In the genomic region with DNA sequence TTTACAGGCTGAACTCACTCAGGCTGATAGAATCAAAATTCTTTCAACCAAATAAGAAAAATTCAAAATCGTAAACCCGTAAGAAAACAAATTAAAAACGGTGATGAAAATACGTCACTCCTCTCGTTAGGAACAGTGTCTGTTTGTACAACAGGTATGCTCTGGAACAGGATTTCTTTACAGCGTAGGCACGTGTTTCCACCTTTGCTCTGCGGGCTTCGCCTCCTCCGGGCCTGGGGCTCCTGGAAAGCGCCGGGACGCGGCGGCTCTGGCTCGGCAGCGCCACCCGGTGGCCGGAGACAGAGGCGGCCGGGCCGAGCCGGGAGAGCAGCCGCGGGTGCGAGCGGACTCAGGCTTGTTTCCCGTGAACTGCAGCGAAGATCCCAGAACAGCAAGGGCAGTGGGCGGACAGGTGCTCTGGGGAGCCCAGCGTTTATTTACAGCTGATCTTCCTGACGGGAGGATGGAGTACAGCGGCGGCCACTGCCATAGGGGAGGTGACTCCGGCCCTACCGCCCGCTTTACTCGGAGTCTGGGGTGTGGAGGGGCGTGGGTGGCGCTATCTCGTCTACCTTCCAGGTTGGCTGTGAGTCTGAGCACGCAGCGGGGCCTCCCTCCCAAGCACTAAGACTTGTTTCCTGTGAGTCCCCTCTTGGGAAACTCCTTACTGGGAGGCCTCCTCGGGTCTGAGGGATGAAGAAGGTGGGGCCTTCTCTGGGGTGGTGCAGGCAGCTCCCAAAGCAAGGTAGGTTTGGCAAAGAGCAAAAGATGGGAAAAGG, we compare ENCODE assay signal across 1 cellular context.
TF ChIP-seq lines count a peak whose summit lies in the region.

No MANE protein-coding gene starts in this region.

TF ChIP-seq in HepG2, 621 proteins besides CTCF, POLR2A, EP300 and RAD21 (continued from another document and continues in another):
- TF ChIP-seq, protein P1, sequence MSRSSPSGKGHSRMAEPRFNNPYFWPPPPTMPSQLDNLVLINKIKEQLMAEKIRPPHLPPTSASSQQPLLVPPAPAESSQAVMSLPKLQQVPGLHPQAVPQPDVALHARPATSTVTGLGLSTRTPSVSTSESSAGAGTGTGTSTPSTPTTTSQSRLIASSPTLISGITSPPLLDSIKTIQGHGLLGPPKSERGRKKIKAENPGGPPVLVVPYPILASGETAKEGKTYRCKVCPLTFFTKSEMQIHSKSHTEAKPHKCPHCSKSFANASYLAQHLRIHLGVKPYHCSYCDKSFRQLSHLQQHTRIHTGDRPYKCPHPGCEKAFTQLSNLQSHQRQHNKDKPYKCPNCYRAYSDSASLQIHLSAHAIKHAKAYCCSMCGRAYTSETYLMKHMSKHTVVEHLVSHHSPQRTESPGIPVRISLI (CRISPR knock-in tag; IDR thresholded peaks at IDR 0.05; ENCODE audit: borderline replicate concordance): no peak; the same call in 1 of the 2 replicates
- TF ChIP-seq DMAP1 (CRISPR knock-in tag; IDR thresholded peaks at IDR 0.05) (no peak), PAF1 (CRISPR knock-in tag; IDR thresholded peaks at IDR 0.05) (no peak), BRD4 (CRISPR knock-in tag; IDR thresholded peaks at IDR 0.05) (no peak), SRSF4 (IDR thresholded peaks at IDR 0.05; ENCODE audit: low read depth, low read length, poor library complexity, severe bottlenecking) (no peak), KLF12 (CRISPR knock-in tag; IDR thresholded peaks at IDR 0.05; ENCODE audit: borderline replicate concordance) (peak; percentile 64), ZFP36L1 (CRISPR knock-in tag; IDR thresholded peaks at IDR 0.05) (no peak), ZNF567 (CRISPR knock-in tag; IDR thresholded peaks at IDR 0.05; ENCODE audit: borderline replicate concordance) (peak; percentile 84; the same call in 1 of the 2 replicates), FIP1L1 (IDR thresholded peaks at IDR 0.05; ENCODE audit: borderline replicate concordance, insufficient read depth, low read depth, low read length) (no peak), ELF4 (CRISPR knock-in tag; IDR thresholded peaks at IDR 0.05; ENCODE audit: borderline replicate concordance) (0 out of 2 replicates have a peak, but pooled peaks have one; percentile 25), ZNF549 (CRISPR knock-in tag; IDR thresholded peaks at IDR 0.05) (no peak; the same call in 1 of the 2 replicates), ARNTL (CRISPR knock-in tag; IDR thresholded peaks at IDR 0.05) (no peak; the same call in none of the 2 replicates), ZNF709 (CRISPR knock-in tag; IDR thresholded peaks at IDR 0.05) (no peak), MAZ (IDR thresholded peaks at IDR 0.05; ENCODE audit: borderline replicate concordance, low read depth, low read length) (no peak), MAZ (CRISPR knock-in tag; IDR thresholded peaks at IDR 0.05; ENCODE audit: low read depth) (peak; percentile 83), TRIM24 (CRISPR knock-in tag; IDR thresholded peaks at IDR 0.05) (no peak), ZNF772 (CRISPR knock-in tag; IDR thresholded peaks at IDR 0.05) (peak; percentile 92), ZNF333 (CRISPR knock-in tag; IDR thresholded peaks at IDR 0.05; ENCODE audit: borderline replicate concordance) (no peak), ISL2 (CRISPR knock-in tag; IDR thresholded peaks at IDR 0.05) (peak; percentile 70), PHF20 (CRISPR knock-in tag; IDR thresholded peaks at IDR 0.05) (no peak; the same call in 1 of the 2 replicates), ZNF792 (CRISPR knock-in tag; IDR thresholded peaks at IDR 0.05) (no peak), ZZZ3 (CRISPR knock-in tag; IDR thresholded peaks at IDR 0.05; ENCODE audit: borderline replicate concordance) (no peak; the same call in 1 of the 2 replicates), ZNF841 (CRISPR knock-in tag; IDR thresholded peaks at IDR 0.05; ENCODE audit: borderline replicate concordance) (no peak), CEBPG (CRISPR knock-in tag; IDR thresholded peaks at IDR 0.05) (no peak), PAWR (CRISPR knock-in tag; IDR thresholded peaks at IDR 0.05; ENCODE audit: borderline replicate concordance) (no peak), YY1 (IDR thresholded peaks at IDR 0.05; ENCODE audit: insufficient read depth, insufficient replicate concordance, low read depth, low read length) (peak; percentile 72)
- TF ChIP-seq, protein P2, sequence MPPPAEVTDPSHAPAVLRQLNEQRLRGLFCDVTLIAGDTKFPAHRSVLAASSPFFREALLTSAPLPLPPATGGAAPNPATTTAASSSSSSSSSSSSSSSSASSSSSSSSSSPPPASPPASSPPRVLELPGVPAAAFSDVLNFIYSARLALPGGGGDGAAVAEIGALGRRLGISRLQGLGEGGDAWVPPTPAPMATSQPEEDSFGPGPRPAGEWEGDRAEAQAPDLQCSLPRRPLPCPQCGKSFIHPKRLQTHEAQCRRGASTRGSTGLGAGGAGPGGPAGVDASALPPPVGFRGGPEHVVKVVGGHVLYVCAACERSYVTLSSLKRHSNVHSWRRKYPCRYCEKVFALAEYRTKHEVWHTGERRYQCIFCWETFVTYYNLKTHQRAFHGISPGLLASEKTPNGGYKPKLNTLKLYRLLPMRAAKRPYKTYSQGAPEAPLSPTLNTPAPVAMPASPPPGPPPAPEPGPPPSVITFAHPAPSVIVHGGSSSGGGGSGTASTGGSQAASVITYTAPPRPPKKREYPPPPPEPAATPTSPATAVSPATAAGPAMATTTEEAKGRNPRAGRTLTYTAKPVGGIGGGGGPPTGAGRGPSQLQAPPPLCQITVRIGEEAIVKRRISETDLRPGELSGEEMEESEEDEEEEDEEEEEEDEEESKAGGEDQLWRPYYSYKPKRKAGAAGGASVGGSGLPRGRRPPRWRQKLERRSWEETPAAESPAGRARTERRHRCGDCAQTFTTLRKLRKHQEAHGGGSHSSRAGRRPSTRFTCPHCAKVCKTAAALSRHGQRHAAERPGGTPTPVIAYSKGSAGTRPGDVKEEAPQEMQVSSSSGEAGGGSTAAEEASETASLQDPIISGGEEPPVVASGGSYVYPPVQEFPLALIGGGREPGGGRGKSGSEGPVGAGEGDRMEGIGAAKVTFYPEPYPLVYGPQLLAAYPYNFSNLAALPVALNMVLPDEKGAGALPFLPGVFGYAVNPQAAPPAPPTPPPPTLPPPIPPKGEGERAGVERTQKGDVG (CRISPR knock-in tag; IDR thresholded peaks at IDR 0.05; ENCODE audit: borderline replicate concordance): no peak
- TF ChIP-seq, protein P3, sequence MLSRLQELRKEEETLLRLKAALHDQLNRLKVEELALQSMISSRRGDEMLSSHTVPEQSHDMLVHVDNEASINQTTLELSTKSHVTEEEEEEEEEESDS (CRISPR knock-in tag; IDR thresholded peaks at IDR 0.05; ENCODE audit: borderline replicate concordance): peak; percentile 52; the same call in 1 of the 2 replicates
- TF ChIP-seq, protein P4, sequence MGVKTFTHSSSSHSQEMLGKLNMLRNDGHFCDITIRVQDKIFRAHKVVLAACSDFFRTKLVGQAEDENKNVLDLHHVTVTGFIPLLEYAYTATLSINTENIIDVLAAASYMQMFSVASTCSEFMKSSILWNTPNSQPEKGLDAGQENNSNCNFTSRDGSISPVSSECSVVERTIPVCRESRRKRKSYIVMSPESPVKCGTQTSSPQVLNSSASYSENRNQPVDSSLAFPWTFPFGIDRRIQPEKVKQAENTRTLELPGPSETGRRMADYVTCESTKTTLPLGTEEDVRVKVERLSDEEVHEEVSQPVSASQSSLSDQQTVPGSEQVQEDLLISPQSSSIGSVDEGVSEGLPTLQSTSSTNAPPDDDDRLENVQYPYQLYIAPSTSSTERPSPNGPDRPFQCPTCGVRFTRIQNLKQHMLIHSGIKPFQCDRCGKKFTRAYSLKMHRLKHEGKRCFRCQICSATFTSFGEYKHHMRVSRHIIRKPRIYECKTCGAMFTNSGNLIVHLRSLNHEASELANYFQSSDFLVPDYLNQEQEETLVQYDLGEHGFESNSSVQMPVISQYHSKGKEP (CRISPR knock-in tag; IDR thresholded peaks at IDR 0.05): 0 out of 2 replicates have a peak, but pooled peaks have one; percentile 31
- TF ChIP-seq, protein P5, sequence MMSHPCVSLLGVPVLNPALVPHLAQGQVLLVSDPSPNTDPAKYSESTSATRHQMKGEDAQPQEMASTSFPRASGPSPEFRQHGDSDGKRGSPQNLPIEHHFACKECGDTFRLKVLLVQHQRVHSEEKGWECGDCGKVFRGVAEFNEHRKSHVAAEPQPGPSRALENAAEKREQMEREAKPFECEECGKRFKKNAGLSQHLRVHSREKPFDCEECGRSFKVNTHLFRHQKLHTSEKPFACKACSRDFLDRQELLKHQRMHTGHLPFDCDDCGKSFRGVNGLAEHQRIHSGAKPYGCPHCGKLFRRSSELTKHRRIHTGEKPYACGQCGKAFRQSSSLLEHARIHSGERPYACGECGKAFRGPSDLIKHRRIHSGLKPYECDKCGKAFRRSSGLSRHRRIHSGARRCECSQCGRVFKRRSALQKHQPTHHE (CRISPR knock-in tag; IDR thresholded peaks at IDR 0.05; ENCODE audit: borderline replicate concordance): peak; percentile 44; the same call in 1 of the 2 replicates
- TF ChIP-seq, protein P6, sequence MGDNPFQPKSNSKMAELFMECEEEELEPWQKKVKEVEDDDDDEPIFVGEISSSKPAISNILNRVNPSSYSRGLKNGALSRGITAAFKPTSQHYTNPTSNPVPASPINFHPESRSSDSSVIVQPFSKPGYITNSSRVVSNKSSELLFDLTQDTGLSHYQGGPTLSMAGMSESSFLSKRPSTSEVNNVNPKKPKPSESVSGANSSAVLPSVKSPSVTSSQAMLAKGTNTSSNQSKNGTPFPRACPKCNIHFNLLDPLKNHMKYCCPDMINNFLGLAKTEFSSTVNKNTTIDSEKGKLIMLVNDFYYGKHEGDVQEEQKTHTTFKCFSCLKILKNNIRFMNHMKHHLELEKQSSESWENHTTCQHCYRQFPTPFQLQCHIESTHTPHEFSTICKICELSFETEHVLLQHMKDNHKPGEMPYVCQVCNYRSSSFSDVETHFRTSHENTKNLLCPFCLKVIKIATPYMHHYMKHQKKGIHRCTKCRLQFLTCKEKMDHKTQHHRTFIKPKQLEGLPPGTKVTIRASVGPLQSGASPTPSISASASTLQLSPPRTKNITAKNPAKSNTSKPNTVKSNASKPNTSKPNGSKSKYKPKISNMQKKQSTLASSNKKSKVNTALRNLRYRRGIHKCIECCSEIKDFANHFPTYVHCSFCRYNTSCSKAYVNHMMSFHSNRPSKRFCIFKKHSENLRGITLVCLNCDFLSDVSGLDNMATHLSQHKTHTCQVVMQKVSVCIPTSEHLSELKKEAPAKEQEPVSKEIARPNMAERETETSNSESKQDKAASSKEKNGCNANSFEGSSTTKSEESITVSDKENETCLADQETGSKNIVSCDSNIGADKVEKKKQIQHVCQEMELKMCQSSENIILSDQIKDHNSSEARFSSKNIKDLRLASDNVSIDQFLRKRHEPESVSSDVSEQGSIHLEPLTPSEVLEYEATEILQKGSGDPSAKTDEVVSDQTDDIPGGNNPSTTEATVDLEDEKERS (CRISPR knock-in tag; IDR thresholded peaks at IDR 0.05): no peak
- TF ChIP-seq, protein P7, sequence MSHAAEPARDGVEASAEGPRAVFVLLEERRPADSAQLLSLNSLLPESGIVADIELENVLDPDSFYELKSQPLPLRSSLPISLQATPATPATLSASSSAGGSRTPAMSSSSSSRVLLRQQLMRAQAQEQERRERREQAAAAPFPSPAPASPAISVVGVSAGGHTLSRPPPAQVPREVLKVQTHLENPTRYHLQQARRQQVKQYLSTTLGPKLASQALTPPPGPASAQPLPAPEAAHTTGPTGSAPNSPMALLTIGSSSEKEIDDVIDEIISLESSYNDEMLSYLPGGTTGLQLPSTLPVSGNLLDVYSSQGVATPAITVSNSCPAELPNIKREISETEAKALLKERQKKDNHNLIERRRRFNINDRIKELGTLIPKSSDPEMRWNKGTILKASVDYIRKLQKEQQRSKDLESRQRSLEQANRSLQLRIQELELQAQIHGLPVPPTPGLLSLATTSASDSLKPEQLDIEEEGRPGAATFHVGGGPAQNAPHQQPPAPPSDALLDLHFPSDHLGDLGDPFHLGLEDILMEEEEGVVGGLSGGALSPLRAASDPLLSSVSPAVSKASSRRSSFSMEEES (CRISPR knock-in tag; IDR thresholded peaks at IDR 0.05): peak; percentile 78
- TF ChIP-seq, protein P8, sequence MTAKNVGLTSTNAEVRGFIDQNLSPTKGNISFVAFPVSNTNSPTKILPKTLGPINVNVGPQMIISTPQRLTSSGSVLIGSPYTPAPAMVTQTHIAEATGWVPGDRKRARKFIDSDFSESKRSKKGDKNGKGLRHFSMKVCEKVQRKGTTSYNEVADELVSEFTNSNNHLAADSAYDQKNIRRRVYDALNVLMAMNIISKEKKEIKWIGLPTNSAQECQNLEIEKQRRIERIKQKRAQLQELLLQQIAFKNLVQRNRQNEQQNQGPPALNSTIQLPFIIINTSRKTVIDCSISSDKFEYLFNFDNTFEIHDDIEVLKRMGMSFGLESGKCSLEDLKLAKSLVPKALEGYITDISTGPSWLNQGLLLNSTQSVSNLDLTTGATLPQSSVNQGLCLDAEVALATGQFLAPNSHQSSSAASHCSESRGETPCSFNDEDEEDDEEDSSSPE (CRISPR knock-in tag; IDR thresholded peaks at IDR 0.05): peak; percentile 87
- TF ChIP-seq, protein P9, sequence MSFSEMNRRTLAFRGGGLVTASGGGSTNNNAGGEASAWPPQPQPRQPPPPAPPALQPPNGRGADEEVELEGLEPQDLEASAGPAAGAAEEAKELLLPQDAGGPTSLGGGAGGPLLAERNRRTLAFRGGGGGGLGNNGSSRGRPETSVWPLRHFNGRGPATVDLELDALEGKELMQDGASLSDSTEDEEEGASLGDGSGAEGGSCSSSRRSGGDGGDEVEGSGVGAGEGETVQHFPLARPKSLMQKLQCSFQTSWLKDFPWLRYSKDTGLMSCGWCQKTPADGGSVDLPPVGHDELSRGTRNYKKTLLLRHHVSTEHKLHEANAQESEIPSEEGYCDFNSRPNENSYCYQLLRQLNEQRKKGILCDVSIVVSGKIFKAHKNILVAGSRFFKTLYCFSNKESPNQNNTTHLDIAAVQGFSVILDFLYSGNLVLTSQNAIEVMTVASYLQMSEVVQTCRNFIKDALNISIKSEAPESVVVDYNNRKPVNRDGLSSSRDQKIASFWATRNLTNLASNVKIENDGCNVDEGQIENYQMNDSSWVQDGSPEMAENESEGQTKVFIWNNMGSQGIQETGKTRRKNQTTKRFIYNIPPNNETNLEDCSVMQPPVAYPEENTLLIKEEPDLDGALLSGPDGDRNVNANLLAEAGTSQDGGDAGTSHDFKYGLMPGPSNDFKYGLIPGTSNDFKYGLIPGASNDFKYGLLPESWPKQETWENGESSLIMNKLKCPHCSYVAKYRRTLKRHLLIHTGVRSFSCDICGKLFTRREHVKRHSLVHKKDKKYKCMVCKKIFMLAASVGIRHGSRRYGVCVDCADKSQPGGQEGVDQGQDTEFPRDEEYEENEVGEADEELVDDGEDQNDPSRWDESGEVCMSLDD (CRISPR knock-in tag; IDR thresholded peaks at IDR 0.05; ENCODE audit: borderline replicate concordance): 0 out of 2 replicates have a peak, but pooled peaks have one; percentile 59
